In genomic region chr17:64536913-64537312, GRCh38 we compare ENCODE assay signal across 13 cellular contexts.
"Had no signal": no experiment of that assay in that cellular context is flagged by ENCODE, and none has a peak within 500 bp of the region (broad histone marks: within the 10 kb centered on the region; RNA-seq: fewer than 3 reads in every experiment).

No MANE protein-coding gene starts in this region.

- H3K4me3 Mint-ChIP-seq: central memory CD8-positive, alpha-beta T cell; neural crest cell; stimulated activated naive CD8-positive, alpha-beta T cell treated with anti-CD3 and anti-CD28 coated beads, Interleukin-15, Interleukin-2, amounts not matched to agents 100 ng/mL and 50 ng/mL, for 24 hours had no signal

- H3K27me3 Mint-ChIP-seq: central memory CD8-positive, alpha-beta T cell; stimulated activated naive CD8-positive, alpha-beta T cell treated with anti-CD3 and anti-CD28 coated beads, Interleukin-15, Interleukin-2, amounts not matched to agents 100 ng/mL and 50 ng/mL, for 24 hours had no signal

- H3K9me3 Mint-ChIP-seq: central memory CD8-positive, alpha-beta T cell; neural crest cell; stimulated activated naive CD8-positive, alpha-beta T cell treated with anti-CD3 and anti-CD28 coated beads, Interleukin-15, Interleukin-2, amounts not matched to agents 100 ng/mL and 50 ng/mL, for 24 hours had no signal

- H3K27ac Mint-ChIP-seq: stimulated activated naive CD8-positive, alpha-beta T cell treated with anti-CD3 and anti-CD28 coated beads, Interleukin-15, Interleukin-2, amounts not matched to agents 100 ng/mL and 50 ng/mL, for 24 hours had no signal

- DNase-seq: activated CD4-positive, alpha-beta T cell treated with anti-CD3 and anti-CD28 coated beads, Interleukin-2, amount 50 U/mL, for 1 hour; activated effector memory CD4-positive, alpha-beta T cell treated with anti-CD3 and anti-CD28 coated beads, Interleukin-2, amount 50 U/mL, for 16 hours; activated T-cell treated with anti-CD3 and anti-CD28 coated beads for 4 hours; foreskin melanocyte; hypothalamus; islet precursor cell; left colon; T-helper 1 cell; T1000; uterus had no signal

- H3K4me1 Mint-ChIP-seq: neural crest cell had no signal

- ATAC-seq: left colon had no signal
